Comparison of ENCODE assay signal across 26 cellular contexts in the genomic region with DNA sequence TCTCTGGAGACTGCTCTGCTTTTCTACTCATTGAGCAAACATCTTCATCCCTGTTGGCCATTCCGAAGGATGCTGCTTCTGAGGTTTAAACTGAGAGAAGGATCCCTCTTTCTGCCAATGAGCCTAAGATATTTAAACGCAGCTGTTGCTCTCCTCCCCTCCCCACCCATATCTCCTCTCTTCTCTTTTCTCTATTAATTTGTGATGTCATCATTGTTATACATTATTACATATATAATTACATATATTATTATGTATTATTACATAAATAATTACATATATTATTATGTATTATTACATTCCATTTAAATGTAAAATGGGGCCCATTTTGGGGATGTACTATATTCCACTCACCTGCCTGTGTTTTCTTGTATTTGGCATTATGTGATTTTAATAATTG.
"Had no signal": no experiment of that assay in that cellular context is flagged by ENCODE, and none has a peak within 500 bp of the region (broad histone marks: within the 10 kb centered on the region; RNA-seq: fewer than 3 reads in every experiment).

No MANE protein-coding gene starts in this region.

- FAIRE-seq: endometrium, islet of Langerhans, keratinocyte had no signal

- H3K36me3 ChIP-seq: colonic mucosa, esophagus squamous epithelium, gastrocnemius medialis, heart right ventricle, left lung, lower lobe of right lung had no signal

- H3K4me3 ChIP-seq: colonic mucosa, esophagus squamous epithelium, gastrocnemius medialis, heart right ventricle, left lung, lower lobe of right lung, mucosa of descending colon had no signal

- H3K27ac ChIP-seq: colonic mucosa, epithelial cell of prostate, esophagus squamous epithelium, gastrocnemius medialis, heart right ventricle, left lung, lower lobe of right lung had no signal

- DNase-seq: colonic mucosa; cortex of kidney; effector CD8-positive, alpha-beta T cell; effector memory CD8-positive, alpha-beta T cell; endodermal cell; erythroblast; esophagus squamous epithelium; foreskin fibroblast; foreskin melanocyte; gastrocnemius medialis; glutamatergic neuron; head of caudate nucleus; heart right ventricle; hippocampal formation; left cardiac atrium; left lung; left ventricle myocardium superior; lower lobe of right lung; mesenchymal stem cell; mucosa of descending colon; naive B cell had no signal

- H3K27me3 ChIP-seq: colonic mucosa, esophagus squamous epithelium, gastrocnemius medialis, heart right ventricle, left lung had no signal

- ATAC-seq: effector memory CD8-positive, alpha-beta T cell; esophagus mucosa; gastrocnemius medialis; heart right ventricle; left cardiac atrium; left lung; left ventricle myocardium superior; lower lobe of right lung; mucosa of descending colon had no signal

- H3K4me1 ChIP-seq: colonic mucosa, gastrocnemius medialis, left lung, lower lobe of right lung had no signal

- H3K9me3 ChIP-seq: colonic mucosa, esophagus squamous epithelium, gastrocnemius medialis, heart right ventricle, left lung, lower lobe of right lung, mucosa of descending colon had no signal
